37 cellular contexts compared by ENCODE assay signal in genomic region chr1:156980551-156980950, GRCh38.
"Had no signal": no experiment of that assay in that cellular context is flagged by ENCODE, and none has a peak within 500 bp of the region (broad histone marks: within the 10 kb centered on the region; RNA-seq: fewer than 3 reads in every experiment).

No MANE protein-coding gene starts in this region.

- H3K27ac ChIP-seq: body of pancreas, brain microvascular endothelial cell, breast epithelium, VCaP had no signal

- DNase-seq: activated B cell treated with CpG ODN at 0.5 μM for 24 hours; activated CD4-positive, alpha-beta memory T cell treated with anti-CD3 and anti-CD28 coated beads for 36 hours; activated CD4-positive, alpha-beta T cell treated with anti-CD3 and anti-CD28 coated beads for 4 hours; activated CD4-positive, alpha-beta T cell treated with anti-CD3 and anti-CD28 coated beads, Interleukin-2, amount 10 ng/mL, durations not matched to agents 24 days and 14 days; activated CD4-positive, alpha-beta T cell treated with anti-CD3 and anti-CD28 coated beads, Interleukin-2, amount 50 U/mL, for 1 hour; activated CD4-positive, alpha-beta T cell treated with anti-CD3 and anti-CD28 coated beads, Interleukin-2, amount 50 U/mL, for 4 hours; activated CD4-positive, CD25-positive, alpha-beta regulatory T cell treated with anti-CD3 and anti-CD28 coated beads, Interleukin-2, amount 50 U/mL, for 72 hours; activated CD8-positive, alpha-beta memory T cell treated with anti-CD3 and anti-CD28 coated beads, Interleukin-2, amount 50 U/mL, for 4 hours; activated CD8-positive, alpha-beta T cell treated with anti-CD3 and anti-CD28 coated beads for 36 hours; activated effector memory CD4-positive, alpha-beta T cell treated with Interleukin-2 at 50 U/mL for 16 hours; activated gamma-delta T cell; activated naive CD4-positive, alpha-beta T cell treated with anti-CD3 and anti-CD28 coated beads, Interleukin-2, amount 10 ng/mL, durations not matched to agents 7 days and 5 days; activated naive CD4-positive, alpha-beta T cell treated with Interleukin-2 at 50 U/mL for 16 hours; activated naive CD8-positive, alpha-beta T cell treated with anti-CD3 and anti-CD28 coated beads, Interleukin-2, amount 10 ng/mL, durations not matched to agents 7 days and 5 days; activated naive CD8-positive, alpha-beta T cell treated with anti-CD3 and anti-CD28 coated beads, Interleukin-2, amount 50 U/mL, for 24 hours; activated T-cell treated with anti-CD3 and anti-CD28 coated beads for 4 hours; activated T-cell treated with anti-CD3 and anti-CD28 coated beads, Interleukin-2, amount 50 U/mL, for 1 hour; activated T-cell treated with anti-CD3 and anti-CD28 coated beads, Interleukin-2, amount 50 U/mL, for 4 hours; activated T-cell treated with anti-CD3 and anti-CD28 coated beads, Interleukin-2, amount 50 U/mL, for 72 hours; amniotic stem cell; aorta; body of pancreas; brain microvascular endothelial cell; caudate nucleus; cerebellar nuclear complex; T-helper 1 cell; T-helper 2 cell; T-helper 9 cell had no signal

- H3K4me1 Mint-ChIP-seq: activated B cell treated with CpG ODN at 0.5 μM for 24 hours; activated CD4-positive, alpha-beta T cell treated with anti-CD3 and anti-CD28 coated beads, Interleukin-2, amount 10 ng/mL, durations not matched to agents 24 days and 14 days; activated naive CD4-positive, alpha-beta T cell treated with anti-CD3 and anti-CD28 coated beads, Interleukin-2, amount 10 ng/mL, durations not matched to agents 7 days and 5 days; activated naive CD4-positive, alpha-beta T cell treated with anti-CD3 and anti-CD28 coated beads, Interleukin-2, amount 50 U/mL, for 24 hours; activated naive CD8-positive, alpha-beta T cell treated with anti-CD3 and anti-CD28 coated beads, Interleukin-2, amount 10 ng/mL, durations not matched to agents 7 days and 5 days; activated naive CD8-positive, alpha-beta T cell treated with anti-CD3 and anti-CD28 coated beads, Interleukin-2, amount 50 U/mL, for 24 hours; central memory CD8-positive, alpha-beta T cell had no signal

- H3K4me1 ChIP-seq: body of pancreas, breast epithelium had no signal

- H3K36me3 ChIP-seq: breast epithelium had no signal

- H3K36me3 Mint-ChIP-seq: activated CD4-positive, alpha-beta memory T cell treated with anti-CD3 and anti-CD28 coated beads for 36 hours; activated naive CD4-positive, alpha-beta T cell treated with anti-CD3 and anti-CD28 coated beads, Interleukin-2, amount 10 ng/mL, durations not matched to agents 7 days and 5 days; activated naive CD4-positive, alpha-beta T cell treated with anti-CD3 and anti-CD28 coated beads, Interleukin-2, amount 50 U/mL, for 24 hours; activated naive CD8-positive, alpha-beta T cell treated with anti-CD3 and anti-CD28 coated beads, Interleukin-2, amount 10 ng/mL, durations not matched to agents 7 days and 5 days had no signal

- H3K27ac Mint-ChIP-seq: activated B cell treated with CpG ODN at 0.5 μM for 24 hours; activated CD4-positive, alpha-beta memory T cell treated with anti-CD3 and anti-CD28 coated beads for 36 hours; activated CD4-positive, alpha-beta T cell treated with anti-CD3 and anti-CD28 coated beads, Interleukin-2, amount 10 ng/mL, durations not matched to agents 24 days and 14 days; activated CD8-positive, alpha-beta T cell treated with anti-CD3 and anti-CD28 coated beads for 36 hours; activated naive CD4-positive, alpha-beta T cell treated with anti-CD3 and anti-CD28 coated beads, Interleukin-2, amount 10 ng/mL, durations not matched to agents 7 days and 5 days; activated naive CD4-positive, alpha-beta T cell treated with anti-CD3 and anti-CD28 coated beads, Interleukin-2, amount 50 U/mL, for 24 hours; activated naive CD8-positive, alpha-beta T cell; activated naive CD8-positive, alpha-beta T cell treated with anti-CD3 and anti-CD28 coated beads, Interleukin-2, amount 10 ng/mL, durations not matched to agents 7 days and 5 days; activated naive CD8-positive, alpha-beta T cell treated with anti-CD3 and anti-CD28 coated beads, Interleukin-2, amount 50 U/mL, for 24 hours; activated T-cell treated with anti-CD3 and anti-CD28 coated beads, Interleukin-2, amount 50 U/mL, for 72 hours; activated T-helper 1 cell treated with anti-CD3 and anti-CD28 coated beads, Interleukin-12 subunit alpha, Interleukin-12 subunit beta, Interleukin-2, Interleukin-4 antibody, amounts not matched to agents 30 ng/mL and 10 ng/mL and 1 ng/mL, durations not matched to agents 14 hours and 24 hours and 36 hours; activated T-helper 2 cell treated with anti-CD3 and anti-CD28 coated beads, Interferon-gamma antibody, Interleukin-2, Interleukin-4, amounts not matched to agents 10 μg/mL and 5 μg/mL and 100 μg/mL, durations not matched to agents 14 hours and 24 hours and 36 hours; T-helper 1 cell treated with Interleukin-12 subunit alpha and Interleukin-12 subunit beta and Interleukin-4 antibody, amounts not matched to agents 30 μg/mL and 1 μg/mL, for 36 hours; T-helper 2 cell treated with Interferon-gamma antibody and Interleukin-4, amounts not matched to agents 5 μg/mL and 100 μg/mL, for 36 hours had no signal

- H3K9me3 Mint-ChIP-seq: activated B cell treated with CpG ODN at 0.5 μM for 24 hours; activated CD4-positive, alpha-beta memory T cell treated with anti-CD3 and anti-CD28 coated beads for 36 hours; activated CD4-positive, alpha-beta T cell treated with anti-CD3 and anti-CD28 coated beads, Interleukin-2, amount 10 ng/mL, durations not matched to agents 24 days and 14 days; activated CD8-positive, alpha-beta T cell treated with anti-CD3 and anti-CD28 coated beads for 36 hours; activated naive CD4-positive, alpha-beta T cell treated with anti-CD3 and anti-CD28 coated beads, Interleukin-2, amount 10 ng/mL, durations not matched to agents 7 days and 5 days; activated naive CD4-positive, alpha-beta T cell treated with anti-CD3 and anti-CD28 coated beads, Interleukin-2, amount 50 U/mL, for 24 hours; activated naive CD8-positive, alpha-beta T cell treated with anti-CD3 and anti-CD28 coated beads, Interleukin-2, amount 10 ng/mL, durations not matched to agents 7 days and 5 days; activated naive CD8-positive, alpha-beta T cell treated with anti-CD3 and anti-CD28 coated beads, Interleukin-2, amount 50 U/mL, for 24 hours; activated T-cell treated with anti-CD3 and anti-CD28 coated beads, Interleukin-2, amount 50 U/mL, for 4 hours; activated T-cell treated with anti-CD3 and anti-CD28 coated beads, Interleukin-2, amount 50 U/mL, for 72 hours; activated T-helper 1 cell treated with anti-CD3 and anti-CD28 coated beads, Interleukin-12 subunit alpha, Interleukin-12 subunit beta, Interleukin-2, Interleukin-4 antibody, amounts not matched to agents 30 ng/mL and 10 ng/mL and 1 ng/mL, durations not matched to agents 14 hours and 24 hours and 36 hours; activated T-helper 2 cell treated with anti-CD3 and anti-CD28 coated beads, Interferon-gamma antibody, Interleukin-2, Interleukin-4, amounts not matched to agents 10 μg/mL and 5 μg/mL and 100 μg/mL, durations not matched to agents 14 hours and 24 hours and 36 hours; central memory CD8-positive, alpha-beta T cell; T-helper 1 cell treated with Interleukin-12 subunit alpha and Interleukin-12 subunit beta and Interleukin-4 antibody, amounts not matched to agents 30 μg/mL and 1 μg/mL, for 36 hours; T-helper 2 cell treated with Interferon-gamma antibody and Interleukin-4, amounts not matched to agents 5 μg/mL and 100 μg/mL, for 36 hours had no signal

- H3K4me3 Mint-ChIP-seq: activated B cell treated with CpG ODN at 0.5 μM for 24 hours; activated CD4-positive, alpha-beta memory T cell treated with anti-CD3 and anti-CD28 coated beads for 36 hours; activated CD4-positive, alpha-beta T cell treated with anti-CD3 and anti-CD28 coated beads, Interleukin-2, amount 10 ng/mL, durations not matched to agents 24 days and 14 days; activated CD8-positive, alpha-beta T cell treated with anti-CD3 and anti-CD28 coated beads for 36 hours; activated naive CD4-positive, alpha-beta T cell treated with anti-CD3 and anti-CD28 coated beads, Interleukin-2, amount 10 ng/mL, durations not matched to agents 7 days and 5 days; activated naive CD4-positive, alpha-beta T cell treated with anti-CD3 and anti-CD28 coated beads, Interleukin-2, amount 50 U/mL, for 24 hours; activated naive CD8-positive, alpha-beta T cell; activated naive CD8-positive, alpha-beta T cell treated with anti-CD3 and anti-CD28 coated beads, Interleukin-2, amount 10 ng/mL, durations not matched to agents 7 days and 5 days; activated naive CD8-positive, alpha-beta T cell treated with anti-CD3 and anti-CD28 coated beads, Interleukin-2, amount 50 U/mL, for 24 hours; activated T-cell treated with anti-CD3 and anti-CD28 coated beads, Interleukin-2, amount 50 U/mL, for 4 hours; activated T-cell treated with anti-CD3 and anti-CD28 coated beads, Interleukin-2, amount 50 U/mL, for 72 hours; activated T-helper 1 cell treated with anti-CD3 and anti-CD28 coated beads, Interleukin-12 subunit alpha, Interleukin-12 subunit beta, Interleukin-2, Interleukin-4 antibody, amounts not matched to agents 30 ng/mL and 10 ng/mL and 1 ng/mL, durations not matched to agents 14 hours and 24 hours and 36 hours; central memory CD8-positive, alpha-beta T cell; T-helper 1 cell treated with Interleukin-12 subunit alpha and Interleukin-12 subunit beta and Interleukin-4 antibody, amounts not matched to agents 30 μg/mL and 1 μg/mL, for 36 hours; T-helper 2 cell treated with Interferon-gamma antibody and Interleukin-4, amounts not matched to agents 5 μg/mL and 100 μg/mL, for 36 hours had no signal

- H3K9me3 ChIP-seq: body of pancreas, breast epithelium had no signal

- H3K4me3 ChIP-seq: body of pancreas, breast epithelium had no signal

- ATAC-seq: activated CD8-positive, alpha-beta T cell treated with anti-CD3 and anti-CD28 coated beads for 36 hours; activated naive CD8-positive, alpha-beta T cell treated with anti-CD3 and anti-CD28 coated beads, Interleukin-2, amount 50 U/mL, for 24 hours; activated T-cell treated with anti-CD3 and anti-CD28 coated beads, Interleukin-2, amount 50 U/mL, for 4 hours; activated T-cell treated with anti-CD3 and anti-CD28 coated beads, Interleukin-2, amount 50 U/mL, for 72 hours; body of pancreas had no signal

- H3K27me3 ChIP-seq: body of pancreas, brain microvascular endothelial cell, breast epithelium had no signal
